Comparison of ENCODE assay signal across 16 cellular contexts in genomic region chr2:45908316-45909150, GRCh38.
DNase-seq lines count a peak whose midpoint lies in the region; ATAC-seq and TF ChIP-seq lines count a peak whose summit lies in the region.
"Had no signal": no experiment of that assay in that cellular context is flagged by ENCODE, and none has a peak within 500 bp of the region (broad histone marks: within the 10 kb centered on the region; RNA-seq: fewer than 3 reads in every experiment).

No MANE protein-coding gene starts in this region.

- H3K27ac ChIP-seq in ascending aorta, result no peak overlapping the region
- H3K27ac ChIP-seq: HL-60 had no signal

- H3K4me3 Mint-ChIP-seq in brain (peak overlapping the region in 4 of 5 experiments; percentile 1 to 47 (median 17)), glutamatergic neuron (ENCODE audit: unreplicated experiment) (no peak overlapping the region), progenitor cell of endocrine pancreas (ENCODE audit: low read depth) (no peak overlapping the region)
- H3K4me3 Mint-ChIP-seq in activated T-helper 17 cell treated with anti-CD3 and anti-CD28 coated beads, Interleukin-2, amount 50 U/mL, for 72 hours, result no peak overlapping the region
- H3K4me3 Mint-ChIP-seq: CD8-positive, alpha-beta memory T cell; H9 had no signal

- no peaks in the 10 kb centered on the region for H3K4me1 ChIP-seq in ascending aorta

- H3K4me3 ChIP-seq in ascending aorta, result no peak overlapping the region

- no peak for TF ChIP-seq CTCF in brain (conservative IDR thresholded peaks at IDR 0.05)
- no peak for TF ChIP-seq CTCF in glutamatergic neuron (IDR thresholded peaks at IDR 0.05; ENCODE audit: partially characterized antibody, unreplicated experiment)
- no peak for TF ChIP-seq CTCF in ascending aorta (IDR thresholded peaks at IDR 0.05)
- TF ChIP-seq CTCF in progenitor cell of endocrine pancreas (IDR thresholded peaks at IDR 0.05; ENCODE audit: unreplicated experiment), result no peak

- H3K36me3 Mint-ChIP-seq in brain, result no peaks in the 10 kb centered on the region
- H3K36me3 Mint-ChIP-seq in glutamatergic neuron (ENCODE audit: unreplicated experiment), result no peaks in the 10 kb centered on the region
- H3K36me3 Mint-ChIP-seq in progenitor cell of endocrine pancreas (ENCODE audit: insufficient read depth), result no peaks in the 10 kb centered on the region
- no peaks in the 10 kb centered on the region for H3K36me3 Mint-ChIP-seq in activated T-helper 17 cell treated with anti-CD3 and anti-CD28 coated beads, Interleukin-2, amount 50 U/mL, for 72 hours (ENCODE audit: low read depth)

- no peaks in the 10 kb centered on the region for H3K27me3 Mint-ChIP-seq in brain
- peaks cover 15% of the 10 kb centered on the region for H3K27me3 Mint-ChIP-seq in glutamatergic neuron (ENCODE audit: unreplicated experiment)
- peaks cover 43% of the 10 kb centered on the region for H3K27me3 Mint-ChIP-seq in progenitor cell of endocrine pancreas
- H3K27me3 Mint-ChIP-seq in activated T-helper 17 cell treated with anti-CD3 and anti-CD28 coated beads, Interleukin-2, amount 50 U/mL, for 72 hours, result no peaks in the 10 kb centered on the region
- H3K27me3 Mint-ChIP-seq: CD8-positive, alpha-beta memory T cell had no signal

- no peaks in the 10 kb centered on the region for H3K9me3 Mint-ChIP-seq in brain
- H3K9me3 Mint-ChIP-seq in glutamatergic neuron (ENCODE audit: unreplicated experiment), result peaks cover 8% of the 10 kb centered on the region
- no peaks in the 10 kb centered on the region for H3K9me3 Mint-ChIP-seq in progenitor cell of endocrine pancreas (ENCODE audit: low read depth)
- no peaks in the 10 kb centered on the region for H3K9me3 Mint-ChIP-seq in activated T-helper 17 cell treated with anti-CD3 and anti-CD28 coated beads, Interleukin-2, amount 50 U/mL, for 72 hours
- H3K9me3 Mint-ChIP-seq: CD8-positive, alpha-beta memory T cell; H9 had no signal

- DNase-seq in HT1080 (ENCODE audit: low read depth) (peak; percentile 3), glutamatergic neuron (no peak), ascending aorta (ENCODE audit: low spot score in 2 of 2) (no peak), progenitor cell of endocrine pancreas (ENCODE audit: low spot score, unreplicated experiment) (no peak), NCI-H510A (lab: John Stamatoyannopoulos, UW) (no peak)
- DNase-seq: CD8-positive, alpha-beta memory T cell; DND-41; GF-D8; H9; MV-4-11; NCI-H1417 treated with DMSO at 0.1 percent for 48 hours; NCI-H1930; NCI-H774 had no signal

- no peaks in the 10 kb centered on the region for H3K9me3 ChIP-seq in ascending aorta

- H3K27ac Mint-ChIP-seq in brain (peak overlapping the region; percentile 65 to 97 (median 74)), glutamatergic neuron (ENCODE audit: unreplicated experiment) (peak overlapping the region; percentile 33), progenitor cell of endocrine pancreas (no peak overlapping the region)
- no peak overlapping the region for H3K27ac Mint-ChIP-seq in activated T-helper 17 cell treated with anti-CD3 and anti-CD28 coated beads, Interleukin-2, amount 50 U/mL, for 72 hours
- H3K27ac Mint-ChIP-seq: CD8-positive, alpha-beta memory T cell; H9 had no signal

- intact Hi-C loops in ascending aorta (cut with DNase I), result no loop called here

- H3K27me3 ChIP-seq in ascending aorta, result no peaks in the 10 kb centered on the region

- H3K36me3 ChIP-seq in ascending aorta, result no peaks in the 10 kb centered on the region

- ATAC-seq in activated T-helper 17 cell treated with anti-CD3 and anti-CD28 coated beads, Interleukin-2, amount 50 U/mL, for 72 hours (replicated peaks), result no peak

- H3K4me1 Mint-ChIP-seq in brain (peaks cover 87% of the 10 kb centered on the region), glutamatergic neuron (ENCODE audit: low read depth, unreplicated experiment) (peaks cover 20% of the 10 kb centered on the region), progenitor cell of endocrine pancreas (ENCODE audit: low read depth) (peaks cover 14% of the 10 kb centered on the region)
- peaks cover 11% of the 10 kb centered on the region for H3K4me1 Mint-ChIP-seq in activated T-helper 17 cell treated with anti-CD3 and anti-CD28 coated beads, Interleukin-2, amount 50 U/mL, for 72 hours

Comparison
In these comparisons a context has a peak if more than half of its experiments do, and no peak if none do; other contexts are left out.
1. H3K27ac Mint-ChIP-seq: peak in brain (5 of 5) and glutamatergic neuron (single experiment); none in progenitor cell of endocrine pancreas (single experiment) and activated T-helper 17 cell treated with anti-CD3 and anti-CD28 coated beads, Interleukin-2, amount 50 U/mL, for 72 hours (single experiment).
2. H3K4me3 Mint-ChIP-seq: peak in brain (4 of 5); none in glutamatergic neuron (single experiment), progenitor cell of endocrine pancreas (single experiment) and activated T-helper 17 cell treated with anti-CD3 and anti-CD28 coated beads, Interleukin-2, amount 50 U/mL, for 72 hours (single experiment).